ENCODE assay signal across 25 cellular contexts in the genomic region with DNA sequence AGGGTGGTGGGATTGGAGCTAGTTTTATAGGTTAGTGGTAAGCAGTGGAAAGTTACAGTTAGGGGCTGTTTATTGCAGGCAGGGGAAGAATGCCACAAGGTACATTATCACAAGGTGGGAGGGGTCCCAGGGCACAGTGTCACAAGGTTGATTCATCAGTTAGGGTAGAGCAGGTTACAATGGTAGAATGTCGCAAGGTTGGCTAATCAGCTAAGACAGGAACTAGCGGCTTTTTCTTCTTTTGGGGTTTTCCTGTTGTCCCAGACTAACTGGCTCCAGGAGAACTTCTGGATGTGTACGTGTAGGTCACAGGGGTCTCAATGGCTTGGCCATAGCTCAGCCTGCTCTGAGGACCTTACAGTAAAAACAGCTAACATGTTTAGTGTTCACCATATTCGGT.
"Had no signal": no experiment of that assay in that cellular context is flagged by ENCODE, and none has a peak within 500 bp of the region (broad histone marks: within the 10 kb centered on the region; RNA-seq: fewer than 3 reads in every experiment).

No MANE protein-coding gene starts in this region.

- H3K9me3 Mint-ChIP-seq: nephron progenitor cell; stimulated activated memory B cell treated with anti-CD40 and anti-IgM and Interleukin-4, amounts not matched to agents 10 μg/mL and 1 μg/mL and 100 μg/mL, for 72 hours; type B pancreatic cell had no signal

- H3K27me3 ChIP-seq: dorsolateral prefrontal cortex, gastroesophageal sphincter, heart left ventricle, hepatocyte, ovary, spleen, testis, tibial artery had no signal

- H3K27ac ChIP-seq: dorsolateral prefrontal cortex, gastroesophageal sphincter, heart left ventricle, hepatocyte, ovary, psoas muscle, skin epidermis, spleen, testis, tibial artery had no signal

- H3K36me3 Mint-ChIP-seq: naive thymus-derived CD8-positive, alpha-beta T cell; stimulated activated memory B cell treated with anti-CD40 and anti-IgM and Interleukin-4, amounts not matched to agents 10 μg/mL and 1 μg/mL and 100 μg/mL, for 72 hours; type B pancreatic cell had no signal

- H3K4me1 Mint-ChIP-seq: naive thymus-derived CD8-positive, alpha-beta T cell; stimulated activated memory B cell treated with anti-CD40 and anti-IgM and Interleukin-4, amounts not matched to agents 10 μg/mL and 1 μg/mL and 100 μg/mL, for 72 hours had no signal

- H3K36me3 ChIP-seq: gastroesophageal sphincter, heart left ventricle, ovary, spleen, tibial artery had no signal

- DNase-seq: dorsolateral prefrontal cortex; effector CD4-positive, alpha-beta T cell; foreskin fibroblast; heart left ventricle; kidney; mesenchymal stem cell; naive thymus-derived CD8-positive, alpha-beta T cell; nephron progenitor cell; occipital lobe; ovary; posterior cingulate gyrus; psoas muscle; right cardiac atrium; spleen; stimulated activated CD4-positive, alpha-beta T cell treated with anti-CD3 and anti-CD28 coated beads, Interleukin-4, amount 100 ng/mL, for 4 hours; stimulated activated naive CD8-positive, alpha-beta T cell treated with anti-CD3 and anti-CD28 coated beads, Interleukin-15, Interleukin-2, amounts not matched to agents 100 U/mL and 50 U/mL, for 24 hours; substantia nigra; testis; tibial artery had no signal

- H3K4me2 ChIP-seq: hepatocyte had no signal

- H3K4me3 Mint-ChIP-seq: naive thymus-derived CD8-positive, alpha-beta T cell; nephron progenitor cell; stimulated activated memory B cell treated with anti-CD40 and anti-IgM and Interleukin-4, amounts not matched to agents 10 μg/mL and 1 μg/mL and 100 μg/mL, for 72 hours; type B pancreatic cell had no signal

- H2AFZ ChIP-seq: hepatocyte had no signal

- H3K4me1 ChIP-seq: gastroesophageal sphincter, heart left ventricle, psoas muscle, spleen, testis, tibial artery had no signal

- H3K27me3 Mint-ChIP-seq: stimulated activated memory B cell treated with anti-CD40 and anti-IgM and Interleukin-4, amounts not matched to agents 10 μg/mL and 1 μg/mL and 100 μg/mL, for 72 hours; type B pancreatic cell had no signal

- ATAC-seq: gastroesophageal sphincter; heart left ventricle; left lobe of liver; naive thymus-derived CD8-positive, alpha-beta T cell; psoas muscle; right cardiac atrium; stimulated activated memory B cell treated with anti-CD40 and anti-IgM and Interleukin-4, amounts not matched to agents 10 μg/mL and 1 μg/mL and 100 μg/mL, for 72 hours; stimulated activated naive CD8-positive, alpha-beta T cell treated with anti-CD3 and anti-CD28 coated beads, Interleukin-15, Interleukin-2, amounts not matched to agents 100 U/mL and 50 U/mL, for 24 hours had no signal

- H3K79me2 ChIP-seq: hepatocyte had no signal

- H3K4me3 ChIP-seq: dorsolateral prefrontal cortex, gastroesophageal sphincter, heart left ventricle, hepatocyte, ovary, psoas muscle, skin epidermis, spleen, testis, tibial artery had no signal

- H3K27ac Mint-ChIP-seq: naive thymus-derived CD8-positive, alpha-beta T cell; nephron progenitor cell; stimulated activated memory B cell treated with anti-CD40 and anti-IgM and Interleukin-4, amounts not matched to agents 10 μg/mL and 1 μg/mL and 100 μg/mL, for 72 hours; type B pancreatic cell had no signal
